1 cellular context compared by ENCODE assay signal in genomic region chr1:31511848-31512615, GRCh38.
TF ChIP-seq lines count a peak whose summit lies in the region.

No MANE protein-coding gene starts in this region.

TF ChIP-seq in K562, 482 proteins besides CTCF, POLR2A, EP300 and RAD21 (continued from another document):
- TF ChIP-seq MLLT1 (IDR thresholded peaks at IDR 0.05) = no peak
